Comparison of ENCODE assay signal across 1 cellular context in genomic region chr4:1582227-1582626, GRCh38.
TF ChIP-seq lines count a peak whose summit lies in the region.

No MANE protein-coding gene starts in this region.

TF ChIP-seq in H1, 55 proteins besides CTCF, POLR2A, EP300 and RAD21 (continued from another document):
- TF ChIP-seq BRCA1 (IDR thresholded peaks at IDR 0.05; ENCODE audit: low read depth, low read length), result no peak
- no peak for TF ChIP-seq HDAC6 (IDR thresholded peaks at IDR 0.05; ENCODE audit: low read depth, low read length)
- no peak for TF ChIP-seq YY1 (IDR thresholded peaks at IDR 0.05; ENCODE audit: low read depth, low read length)
- TF ChIP-seq KDM1A (IDR thresholded peaks at IDR 0.05; ENCODE audit: borderline replicate concordance, low read length), result no peak
- TF ChIP-seq, protein P1, sequence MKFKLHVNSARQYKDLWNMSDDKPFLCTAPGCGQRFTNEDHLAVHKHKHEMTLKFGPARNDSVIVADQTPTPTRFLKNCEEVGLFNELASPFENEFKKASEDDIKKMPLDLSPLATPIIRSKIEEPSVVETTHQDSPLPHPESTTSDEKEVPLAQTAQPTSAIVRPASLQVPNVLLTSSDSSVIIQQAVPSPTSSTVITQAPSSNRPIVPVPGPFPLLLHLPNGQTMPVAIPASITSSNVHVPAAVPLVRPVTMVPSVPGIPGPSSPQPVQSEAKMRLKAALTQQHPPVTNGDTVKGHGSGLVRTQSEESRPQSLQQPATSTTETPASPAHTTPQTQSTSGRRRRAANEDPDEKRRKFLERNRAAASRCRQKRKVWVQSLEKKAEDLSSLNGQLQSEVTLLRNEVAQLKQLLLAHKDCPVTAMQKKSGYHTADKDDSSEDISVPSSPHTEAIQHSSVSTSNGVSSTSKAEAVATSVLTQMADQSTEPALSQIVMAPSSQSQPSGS (IDR thresholded peaks at IDR 0.05; ENCODE audit: low read length), result no peak
- TF ChIP-seq SAP30 (IDR thresholded peaks at IDR 0.05; ENCODE audit: insufficient read depth, insufficient replicate concordance, low read length), result no peak
- TF ChIP-seq SP2 (IDR thresholded peaks at IDR 0.05; ENCODE audit: low read length), result no peak
- TF ChIP-seq TCF12 (IDR thresholded peaks at IDR 0.05; ENCODE audit: low read depth, low read length), result no peak
- TF ChIP-seq RFX5 (IDR thresholded peaks at IDR 0.05; ENCODE audit: borderline replicate concordance, low read depth, low read length), result no peak
- no peak for TF ChIP-seq CHD2 (IDR thresholded peaks at IDR 0.05; ENCODE audit: low read length)
